34 cellular contexts compared by ENCODE assay signal in genomic region chr2:83085869-83086268, GRCh38.
"Had no signal": no experiment of that assay in that cellular context is flagged by ENCODE, and none has a peak within 500 bp of the region (broad histone marks: within the 10 kb centered on the region; RNA-seq: fewer than 3 reads in every experiment).

No MANE protein-coding gene starts in this region.

- ATAC-seq: activated naive CD4-positive, alpha-beta T cell treated with anti-CD3 and anti-CD28 coated beads, Interleukin-2, amount 50 U/mL, for 72 hours; activated naive CD8-positive, alpha-beta T cell treated with anti-CD3 and anti-CD28 coated beads, Interleukin-2, amount 50 U/mL, for 24 hours; activated T-cell treated with anti-CD3 and anti-CD28 coated beads, Interleukin-2, amount 50 U/mL, for 4 hours; activated T-cell treated with anti-CD3 and anti-CD28 coated beads, Interleukin-2, amount 50 U/mL, for 72 hours; activated T-helper 17 cell treated with anti-CD3 and anti-CD28 coated beads, Interleukin-2, amount 50 U/mL, for 72 hours; body of pancreas had no signal

- H3K36me3 ChIP-seq: adrenal gland, ascending aorta, brain microvascular endothelial cell, breast epithelium, cardiac muscle cell had no signal

- H3K4me3 ChIP-seq: adrenal gland, ascending aorta, body of pancreas, breast epithelium, cardiac muscle cell had no signal

- H3K27me3 ChIP-seq: adrenal gland, ascending aorta, body of pancreas, brain microvascular endothelial cell, breast epithelium, cardiac muscle cell had no signal

- H3K9me3 ChIP-seq: adrenal gland, ascending aorta, body of pancreas, breast epithelium had no signal

- DNase-seq: activated effector memory CD4-positive, alpha-beta T cell treated with anti-CD3 and anti-CD28 coated beads, Interleukin-2, amount 50 U/mL, for 16 hours; activated effector memory CD4-positive, alpha-beta T cell treated with Interleukin-2 at 50 U/mL for 16 hours; activated gamma-delta T cell; activated gamma-delta T cell treated with Interleukin-2 at 50 U/mL for 16 hours; activated naive CD4-positive, alpha-beta T cell; activated naive CD4-positive, alpha-beta T cell treated with anti-CD3 and anti-CD28 coated beads for 36 hours; activated naive CD4-positive, alpha-beta T cell treated with anti-CD3 and anti-CD28 coated beads, Interleukin-2, amount 10 ng/mL, durations not matched to agents 7 days and 5 days; activated naive CD4-positive, alpha-beta T cell treated with anti-CD3 and anti-CD28 coated beads, Interleukin-2, amount 50 U/mL, for 16 hours; activated naive CD4-positive, alpha-beta T cell treated with Interleukin-2 at 50 U/mL for 16 hours; activated naive CD8-positive, alpha-beta T cell treated with anti-CD3 and anti-CD28 coated beads for 36 hours; activated naive CD8-positive, alpha-beta T cell treated with anti-CD3 and anti-CD28 coated beads, Interleukin-2, amount 10 ng/mL, durations not matched to agents 7 days and 5 days; activated naive CD8-positive, alpha-beta T cell treated with anti-CD3 and anti-CD28 coated beads, Interleukin-2, amount 50 U/mL, for 24 hours; activated T-cell treated with anti-CD3 and anti-CD28 coated beads, Interleukin-2, amount 50 U/mL, for 1 hour; activated T-cell treated with anti-CD3 and anti-CD28 coated beads, Interleukin-2, amount 50 U/mL, for 24 hours; activated T-cell treated with anti-CD3 and anti-CD28 coated beads, Interleukin-2, amount 50 U/mL, for 4 hours; activated T-cell treated with anti-CD3 and anti-CD28 coated beads, Interleukin-2, amount 50 U/mL, for 48 hours; activated T-cell treated with anti-CD3 and anti-CD28 coated beads, Interleukin-2, amount 50 U/mL, for 72 hours; adrenal gland; amniotic stem cell; amygdala; anterior cingulate cortex; aorta; body of pancreas; brain microvascular endothelial cell; caudate nucleus; central memory CD4-positive, alpha-beta T cell; cerebellar nuclear complex had no signal

- H3K4me1 ChIP-seq: ascending aorta, body of pancreas, breast epithelium had no signal

- H3K27ac ChIP-seq: adrenal gland, ascending aorta, body of pancreas, brain microvascular endothelial cell, breast epithelium, cardiac muscle cell had no signal

- FAIRE-seq: astrocyte, bronchial epithelial cell had no signal
